20 cellular contexts compared by ENCODE assay signal in genomic region chr10:9262770-9263169, GRCh38.
DNase-seq lines count a peak whose midpoint lies in the region; ATAC-seq and TF ChIP-seq lines count a peak whose summit lies in the region.
"Had no signal": no experiment of that assay in that cellular context is flagged by ENCODE, and none has a peak within 500 bp of the region (broad histone marks: within the 10 kb centered on the region; RNA-seq: fewer than 3 reads in every experiment).

No MANE protein-coding gene starts in this region.

- no peak overlapping the region for H3K27ac ChIP-seq in brain microvascular endothelial cell
- no peak overlapping the region for H3K27ac ChIP-seq in lower lobe of right lung
- H3K27ac ChIP-seq in CD4-positive, alpha-beta memory T cell (ENCODE audit: low read depth, low read length), result no peak overlapping the region
- H3K27ac ChIP-seq: KMS-11, SJCRH30 had no signal

- in situ Hi-C loops in brain microvascular endothelial cell (cut with HindIII; ENCODE audit: low pct_ligation_motif_present, low sequenced_read_pairs), result no loop called here

- no TSS peak for BruUV-seq in Calu3 (replicated peaks; lab: Mats Ljungman, UMichigan)

- DNase-seq in Calu3, result peak; percentile 19
- DNase-seq in NCI-H226, result peak; percentile 77
- peak; percentile 42 for DNase-seq in brain microvascular endothelial cell
- no peak for DNase-seq in lower lobe of right lung
- no peak for DNase-seq in OCI-M1 (lab: John Stamatoyannopoulos, UW)
- DNase-seq in CD4-positive, alpha-beta memory T cell, result no peak
- no peak for DNase-seq in BE2C
- DNase-seq: DMS79, GF-D8, GOT3, MM.1S, NCI-H187 treated with DMSO at 0.1 percent for 48 hours, NCI-H2171 treated with DMSO at 0.1 percent for 48 hours, NCI-H510A, RPMI8226, SJCRH30 had no signal

- H3K4me1 ChIP-seq in lower lobe of right lung (no peaks in the 10 kb centered on the region), BE2C (peaks cover 3% of the 10 kb centered on the region; the same call in 1 of the 2 replicates)
- no peaks in the 10 kb centered on the region for H3K4me1 ChIP-seq in CD4-positive, alpha-beta memory T cell (ENCODE audit: insufficient read depth, low read length)
- H3K4me1 ChIP-seq: Caco-2 had no signal

- no peaks in the 10 kb centered on the region for H3K27me3 ChIP-seq in brain microvascular endothelial cell (replicated peaks)
- H3K27me3 ChIP-seq in lower lobe of right lung (ENCODE audit: low read depth), result no peaks in the 10 kb centered on the region
- H3K27me3 ChIP-seq in CD4-positive, alpha-beta memory T cell (ENCODE audit: insufficient read depth, low read length), result no peaks in the 10 kb centered on the region
- H3K27me3 ChIP-seq in BE2C, result no peaks in the 10 kb centered on the region
- H3K27me3 ChIP-seq: SJCRH30 had no signal

- CTCF ChIA-PET in Calu3 (lab: Charles Lee), result interaction anchor here (0.7 kb wide), 1 partner anchor 121 kb away, joined by 4 read pairs; no protein-coding TSS in a partner anchor
- CTCF ChIA-PET in CD4-positive, alpha-beta memory T cell (lab: Charles Lee; ENCODE audit: partially characterized antibody), result no interaction called here

- POLR2A ChIA-PET in CD4-positive, alpha-beta memory T cell (lab: Charles Lee; ENCODE audit: partially characterized antibody), result interaction anchor here (1.0 kb wide), 1 partner anchor 1312 kb away, joined by 3 read pairs; no protein-coding TSS in a partner anchor

- no peak overlapping the region for H3K27ac Mint-ChIP-seq in Calu3 (ENCODE audit: unreplicated experiment)
- H3K27ac Mint-ChIP-seq in CD4-positive, alpha-beta memory T cell, result no peak overlapping the region
- H3K27ac Mint-ChIP-seq: CD14-positive monocyte had no signal

- intact Hi-C loops in Calu3 (cut with micrococcal nuclease; ENCODE audit: unreplicated experiment) (no loop called here), lower lobe of right lung (cut with DNase I) (no loop called here)
- intact Hi-C loops in CD4-positive, alpha-beta memory T cell (cut with micrococcal nuclease), result no loop called here

- H3K9me3 ChIP-seq in lower lobe of right lung (no peaks in the 10 kb centered on the region), BE2C (no peaks in the 10 kb centered on the region)
- no peaks in the 10 kb centered on the region for H3K9me3 ChIP-seq in CD4-positive, alpha-beta memory T cell (ENCODE audit: control insufficient read depth in 1 of 2, low read length in 2 of 2)
- H3K9me3 ChIP-seq: Caco-2, SJCRH30 had no signal

- no peaks in the 10 kb centered on the region for H3K36me3 Mint-ChIP-seq in Calu3 (ENCODE audit: insufficient read depth, unreplicated experiment)
- H3K36me3 Mint-ChIP-seq in CD4-positive, alpha-beta memory T cell, result no peaks in the 10 kb centered on the region
- H3K36me3 Mint-ChIP-seq: CD14-positive monocyte had no signal

- H3K9me3 Mint-ChIP-seq in Calu3 (ENCODE audit: low read depth, unreplicated experiment), result peaks cover 2% of the 10 kb centered on the region
- H3K9me3 Mint-ChIP-seq in CD4-positive, alpha-beta memory T cell, result no peaks in the 10 kb centered on the region

- no peaks in the 10 kb centered on the region for H3K27me3 Mint-ChIP-seq in Calu3 (ENCODE audit: unreplicated experiment)
- peaks cover 11 to 16% of the 10 kb centered on the region in 2 donors for H3K27me3 Mint-ChIP-seq in CD4-positive, alpha-beta memory T cell

- peaks cover 8% of the 10 kb centered on the region for H3K4me1 Mint-ChIP-seq in Calu3 (ENCODE audit: low read depth, unreplicated experiment)
- H3K4me1 Mint-ChIP-seq in CD4-positive, alpha-beta memory T cell, result no peaks in the 10 kb centered on the region
- H3K4me1 Mint-ChIP-seq: CD14-positive monocyte had no signal

- no peak overlapping the region for H3K4me3 ChIP-seq in brain microvascular endothelial cell (ENCODE audit: low read depth, low read length)
- H3K4me3 ChIP-seq in lower lobe of right lung, result no peak overlapping the region
- H3K4me3 ChIP-seq in CD4-positive, alpha-beta memory T cell (ENCODE audit: low read length in 2 of 2), result no peak overlapping the region
- no peak overlapping the region for H3K4me3 ChIP-seq in BE2C (ENCODE audit: low read depth, low read length)
- H3K4me3 ChIP-seq: SJCRH30 had no signal

- peak; percentile 30 to 37 for ATAC-seq in lower lobe of right lung
- ATAC-seq in GM19467 (IDR thresholded peaks at IDR 0.05; ENCODE audit: unreplicated experiment), result no peak

- no peak overlapping the region for H3K4me3 Mint-ChIP-seq in Calu3 (ENCODE audit: low read depth, unreplicated experiment)
- no peak overlapping the region for H3K4me3 Mint-ChIP-seq in CD4-positive, alpha-beta memory T cell
- H3K4me3 Mint-ChIP-seq: CD14-positive monocyte had no signal

- no peak for TF ChIP-seq CTCF in Calu3 (IDR thresholded peaks at IDR 0.05; ENCODE audit: unreplicated experiment)
- TF ChIP-seq CTCF in brain microvascular endothelial cell (IDR thresholded peaks at IDR 0.05; ENCODE audit: low read depth, low read length, missing control alignments), result no peak
- no peak for TF ChIP-seq CTCF in lower lobe of right lung (IDR thresholded peaks at IDR 0.05)
- TF ChIP-seq CTCF in BE2C (IDR thresholded peaks at IDR 0.05; ENCODE audit: low read depth, low read length), result no peak

- H3K36me3 ChIP-seq in brain microvascular endothelial cell (replicated peaks) (no peaks in the 10 kb centered on the region), lower lobe of right lung (no peaks in the 10 kb centered on the region), BE2C (no peaks in the 10 kb centered on the region)
- no peaks in the 10 kb centered on the region for H3K36me3 ChIP-seq in CD4-positive, alpha-beta memory T cell (ENCODE audit: insufficient read depth, low read length)
- H3K36me3 ChIP-seq: SJCRH30 had no signal

Comparison
In these comparisons a context has a peak if more than half of its experiments do, and no peak if none do; other contexts are left out.
1. DNase-seq: peak in Calu3 (single experiment), NCI-H226 (single experiment) and brain microvascular endothelial cell (single experiment); none in lower lobe of right lung (single experiment), OCI-M1 (single experiment), CD4-positive, alpha-beta memory T cell (0 of 5) and BE2C (single experiment).